8 cellular contexts compared by ENCODE assay signal in the genomic region with DNA sequence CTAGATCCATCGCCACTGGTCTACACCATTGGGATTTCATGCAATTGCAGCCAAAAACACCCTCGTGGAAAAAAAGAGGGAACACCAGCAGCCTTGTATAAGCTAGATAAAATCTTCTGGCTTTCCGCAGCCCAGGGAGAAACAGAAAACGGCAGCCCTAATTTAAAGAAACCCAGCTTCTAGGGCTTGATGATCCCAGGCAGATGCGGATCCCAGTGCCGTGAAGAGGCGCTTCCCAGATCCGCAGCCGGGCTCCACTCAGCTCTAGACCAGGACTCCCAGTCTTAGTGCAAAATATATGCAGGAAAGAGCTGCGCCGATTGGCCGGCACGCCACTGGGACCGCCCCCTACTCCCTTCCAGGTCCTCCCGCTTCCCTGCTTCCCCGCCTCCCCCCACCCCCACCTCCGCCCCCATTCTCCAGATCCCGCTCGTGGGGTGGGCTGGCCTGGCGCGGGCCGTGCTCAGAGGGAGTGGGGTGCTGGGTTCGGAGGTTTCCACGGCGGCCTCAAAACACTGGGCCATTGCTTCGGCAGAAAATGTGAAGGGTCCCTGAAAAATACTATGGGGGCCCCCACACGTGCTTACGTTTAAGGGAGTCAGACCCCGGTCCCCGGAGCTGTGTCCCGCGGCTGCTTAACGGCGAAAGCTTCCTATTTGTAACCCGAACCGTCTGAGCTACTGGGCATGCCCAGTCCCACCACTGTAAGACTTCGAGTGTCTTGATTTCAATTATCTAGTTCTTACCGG.
DNase-seq lines count a peak whose midpoint lies in the region; ATAC-seq and TF ChIP-seq lines count a peak whose summit lies in the region.

No MANE protein-coding gene starts in this region.

- H3K36me3 Mint-ChIP-seq in naive thymus-derived CD4-positive, alpha-beta T cell: peaks cover 0 to 19% (median 2%) of the 10 kb centered on the region in 5 donors

- CTCF ChIA-PET in naive thymus-derived CD4-positive, alpha-beta T cell (lab: Charles Lee): interaction anchor here (1.0 to 4.5 kb wide), 5 partner anchors 246 to 528 kb away, joined by 4 to 54 read pairs (median 14); no protein-coding TSS in a partner anchor

- no peaks in the 10 kb centered on the region for H3K27me3 ChIP-seq in RWPE2 (ENCODE audit: insufficient read depth, poor library complexity, severe bottlenecking)
- H3K27me3 ChIP-seq in naive thymus-derived CD4-positive, alpha-beta T cell (ENCODE audit: control insufficient read depth in 2 of 2, insufficient read depth in 2 of 2, low read length in 2 of 2): peaks cover 0 to 3% of the 10 kb centered on the region in 2 donors

- H3K27ac Mint-ChIP-seq in naive thymus-derived CD4-positive, alpha-beta T cell: peak overlapping the region in 7 of 9 donors; percentile 26 to 93 (median 88)

- DNase-seq in DMS 273 treated with DMSO at 0.1 percent for 48 hours (lab: John Stamatoyannopoulos, UW) (peak; percentile 83), M059J (ENCODE audit: low read depth) (peak; percentile 92), RWPE2 (ENCODE audit: low spot score) (peak; percentile 93), foreskin fibroblast (peak; percentile 94 to 98), stromal cell of bone marrow (ENCODE audit: low read depth) (peak; percentile 87)
- peak; percentile 34 for DNase-seq in activated naive CD4-positive, alpha-beta T cell treated with anti-CD3 and anti-CD28 coated beads, Interleukin-2, amount 50 U/mL, for 16 hours
- DNase-seq in naive thymus-derived CD4-positive, alpha-beta T cell: peak in 8 of 9 donors; percentile 11 to 47 (median 30)

- POLR2A ChIA-PET in naive thymus-derived CD4-positive, alpha-beta T cell (lab: Charles Lee): interaction anchor here (0.8 to 1.7 kb wide), 3 partner anchors 162 to 482 kb away, joined by 3 to 5 read pairs (median 3); no protein-coding TSS in a partner anchor

- H3K9me3 Mint-ChIP-seq in naive thymus-derived CD4-positive, alpha-beta T cell: no peaks in the 10 kb centered on the region

- H3K4me1 ChIP-seq in RWPE2 (ENCODE audit: insufficient read depth, poor library complexity, severe bottlenecking): peaks cover 23% of the 10 kb centered on the region
- H3K4me1 ChIP-seq in naive thymus-derived CD4-positive, alpha-beta T cell (ENCODE audit: control insufficient read depth in 2 of 2, insufficient read depth in 2 of 2, low read length in 2 of 2): peaks cover 13 to 14% of the 10 kb centered on the region in 2 donors

- intact Hi-C loops in naive thymus-derived CD4-positive, alpha-beta T cell (cut with micrococcal nuclease): loop anchor here (1.0 to 10.0 kb wide), 6 partner anchors 35 to 482 kb away; no protein-coding TSS in a partner anchor

- H3K27ac ChIP-seq in RWPE2 (ENCODE audit: poor library complexity, severe bottlenecking): peak overlapping the region; percentile 89
- H3K27ac ChIP-seq in naive thymus-derived CD4-positive, alpha-beta T cell (ENCODE audit: low read depth, low read length): peak overlapping the region; percentile 35

- peak overlapping the region; percentile 87 for H3K4me3 ChIP-seq in RWPE2 (ENCODE audit: severe bottlenecking)
- peak overlapping the region; percentile 74 to 91 for H3K4me3 ChIP-seq in foreskin fibroblast (ENCODE audit: low read depth in 1 of 2, low read length in 2 of 2)
- H3K4me3 ChIP-seq in naive thymus-derived CD4-positive, alpha-beta T cell (ENCODE audit: low read length): peak overlapping the region; percentile 65

- ATAC-seq in RWPE2 (ENCODE audit: low read depth) (peak; percentile 82), GM18870 (IDR thresholded peaks at IDR 0.05; ENCODE audit: unreplicated experiment) (no peak)
- peak; percentile 26 for ATAC-seq in naive thymus-derived CD4-positive, alpha-beta T cell

- no peaks in the 10 kb centered on the region for H3K9me3 ChIP-seq in RWPE2 (ENCODE audit: severe bottlenecking)
- H3K9me3 ChIP-seq in naive thymus-derived CD4-positive, alpha-beta T cell (ENCODE audit: control insufficient read depth in 2 of 3, low read length in 3 of 3): no peaks in the 10 kb centered on the region

- peaks cover 39% of the 10 kb centered on the region for H3K36me3 ChIP-seq in RWPE2 (ENCODE audit: low read depth)
- H3K36me3 ChIP-seq in naive thymus-derived CD4-positive, alpha-beta T cell (ENCODE audit: control insufficient read depth in 2 of 3, insufficient read depth in 3 of 3, low read length in 3 of 3): no peaks in the 10 kb centered on the region

- peaks cover 6 to 76% (median 9%) of the 10 kb centered on the region in 5 donors for H3K27me3 Mint-ChIP-seq in naive thymus-derived CD4-positive, alpha-beta T cell

- H3K4me3 Mint-ChIP-seq in naive thymus-derived CD4-positive, alpha-beta T cell: peak overlapping the region; percentile 79 to 94 (median 90)

- peaks cover 14 to 34% (median 27%) of the 10 kb centered on the region in 7 donors for H3K4me1 Mint-ChIP-seq in naive thymus-derived CD4-positive, alpha-beta T cell

- TF ChIP-seq CTCF in RWPE2 (IDR thresholded peaks at IDR 0.05; ENCODE audit: poor library complexity, severe bottlenecking) (no peak), foreskin fibroblast (IDR thresholded peaks at IDR 0.05; ENCODE audit: low read depth, low read length) (no peak)

Comparison
In these comparisons a context has a peak if more than half of its experiments do, and no peak if none do; other contexts are left out.
1. DNase-seq: peak in every context shown above with its lines; median percentile 96 in foreskin fibroblast; 93 in RWPE2; 92 in M059J; 87 in stromal cell of bone marrow; 83 in DMS 273 treated with DMSO at 0.1 percent for 48 hours; 34 in activated naive CD4-positive, alpha-beta T cell treated with anti-CD3 and anti-CD28 coated beads, Interleukin-2, amount 50 U/mL, for 16 hours; 30 in naive thymus-derived CD4-positive, alpha-beta T cell.